In the genomic region with DNA sequence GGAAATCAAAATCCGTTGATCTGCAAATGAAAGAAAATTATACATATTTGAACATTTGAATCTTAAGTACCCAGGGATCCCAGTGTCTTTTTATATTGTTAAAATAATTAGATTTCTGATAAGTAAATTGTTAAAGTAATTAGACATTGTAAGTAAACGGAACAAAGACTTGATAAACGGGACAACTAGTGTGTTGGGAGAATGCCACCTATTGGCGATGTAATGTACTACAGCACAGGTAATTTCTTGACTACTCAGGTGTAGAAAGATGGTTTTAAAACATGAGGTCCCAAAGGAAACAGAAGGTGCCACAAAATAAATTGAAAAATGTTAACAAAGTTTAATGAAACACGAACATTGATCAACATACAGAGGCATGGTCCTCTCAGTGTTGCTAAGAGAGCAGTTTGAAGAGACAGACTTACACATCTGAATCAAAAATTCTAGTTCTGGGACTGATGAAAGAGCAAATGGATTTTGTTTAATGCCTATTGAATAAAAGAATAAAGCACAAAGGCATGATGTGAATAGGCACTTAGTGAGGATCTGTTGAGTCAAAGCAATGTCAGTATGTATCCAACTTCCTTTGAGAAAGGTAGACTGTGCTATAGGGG, we compare ENCODE assay signal across 9 cellular contexts.
DNase-seq lines count a peak whose midpoint lies in the region; ATAC-seq, FAIRE-seq and TF ChIP-seq lines count a peak whose summit lies in the region.
"Had no signal": no experiment of that assay in that cellular context is flagged by ENCODE, and none has a peak within 500 bp of the region (broad histone marks: within the 10 kb centered on the region; RNA-seq: fewer than 3 reads in every experiment).

No MANE protein-coding gene starts in this region.

- no peak overlapping the region for H3K27ac Mint-ChIP-seq in astrocyte (ENCODE audit: unreplicated experiment)

- no peaks in the 10 kb centered on the region for H3K9me3 ChIP-seq in astrocyte (ENCODE audit: insufficient read depth, low read depth, low read length)
- H3K9me3 ChIP-seq in upper lobe of right lung, result no peaks in the 10 kb centered on the region

- no peaks in the 10 kb centered on the region for H3K4me1 Mint-ChIP-seq in astrocyte (ENCODE audit: low read depth, unreplicated experiment)

- H3K9ac ChIP-seq in astrocyte (ENCODE audit: low read length), result no peak overlapping the region

- no peak overlapping the region for H3K4me3 Mint-ChIP-seq in astrocyte (ENCODE audit: unreplicated experiment)

- intact Hi-C loops in upper lobe of right lung (cut with DNase I), result no loop called here

- H3K27me3 ChIP-seq in astrocyte (ENCODE audit: insufficient read depth, low read length) (no peaks in the 10 kb centered on the region), kidney epithelial cell (ENCODE audit: control insufficient read depth, insufficient read depth, low read length) (no peaks in the 10 kb centered on the region), upper lobe of right lung (no peaks in the 10 kb centered on the region)

- no peak overlapping the region for H3K4me2 ChIP-seq in astrocyte (ENCODE audit: low read length)

- ATAC-seq in upper lobe of right lung, result peak; percentile 71

- H2AFZ ChIP-seq in astrocyte (ENCODE audit: low read depth, low read length), result no peak overlapping the region

- H3K36me3 Mint-ChIP-seq in astrocyte (ENCODE audit: low read depth, unreplicated experiment), result no peaks in the 10 kb centered on the region

- no peaks in the 10 kb centered on the region for H4K20me1 ChIP-seq in astrocyte (ENCODE audit: insufficient read depth, low read length)

- DNase-seq in DMS 273 treated with DMSO at 0.1 percent for 48 hours (lab: John Stamatoyannopoulos, UW) (peak; percentile 7), GM19239 (ENCODE audit: insufficient read length, low spot score) (peak; percentile 30), NCI-H1930 (lab: John Stamatoyannopoulos, UW) (peak; percentile 28 to 58), astrocyte (ENCODE audit: low read depth) (peak; percentile 19), kidney epithelial cell (ENCODE audit: low read depth) (no peak), upper lobe of right lung (no peak), AG08396 (ENCODE audit: low spot score) (no peak)
- DNase-seq in activated naive CD4-positive, alpha-beta T cell treated with Interleukin-2 at 50 U/mL for 16 hours, result no peak

- H3K79me2 ChIP-seq in astrocyte (ENCODE audit: insufficient read depth, low read length), result no peaks in the 10 kb centered on the region

- no peaks in the 10 kb centered on the region for H3K27me3 Mint-ChIP-seq in astrocyte (ENCODE audit: low read depth, unreplicated experiment)

- no peaks in the 10 kb centered on the region for H3K9me3 Mint-ChIP-seq in astrocyte (ENCODE audit: unreplicated experiment)

- no peak overlapping the region for H3K27ac ChIP-seq in astrocyte (ENCODE audit: low read depth, low read length)
- no peak overlapping the region for H3K27ac ChIP-seq in upper lobe of right lung

- TF ChIP-seq CTCF in astrocyte (IDR thresholded peaks at IDR 0.05; ENCODE audit: insufficient read depth, low read depth, low read length), result peak; percentile 81
- peak; percentile 76 for TF ChIP-seq CTCF in kidney epithelial cell (IDR thresholded peaks at IDR 0.05; ENCODE audit: insufficient read depth, low read length, poor library complexity, severe bottlenecking)
- peak; percentile 81 for TF ChIP-seq CTCF in upper lobe of right lung (IDR thresholded peaks at IDR 0.05)

- FAIRE-seq in GM19239 (lab: Jason Lieb, UNC), result peak; percentile 73
- FAIRE-seq in astrocyte (lab: Jason Lieb, UNC), result no peak

- H3K4me1 ChIP-seq in astrocyte (ENCODE audit: insufficient read depth, low read length) (no peaks in the 10 kb centered on the region), upper lobe of right lung (no peaks in the 10 kb centered on the region)

- H3K4me3 ChIP-seq in astrocyte (ENCODE audit: insufficient read depth, low read depth, low read length) (no peak overlapping the region), kidney epithelial cell (ENCODE audit: low read depth, low read length) (no peak overlapping the region), upper lobe of right lung (no peak overlapping the region)
- H3K4me3 ChIP-seq: skin epidermis had no signal

- H3K36me3 ChIP-seq in astrocyte (ENCODE audit: insufficient read depth, low read length) (peaks cover 10% of the 10 kb centered on the region), kidney epithelial cell (ENCODE audit: control insufficient read depth, insufficient read depth, low read length) (no peaks in the 10 kb centered on the region), upper lobe of right lung (no peaks in the 10 kb centered on the region)

Comparison
In these comparisons a context has a peak if more than half of its experiments do, and no peak if none do; other contexts are left out.
1. DNase-seq: peak in DMS 273 treated with DMSO at 0.1 percent for 48 hours (single experiment), GM19239 (single experiment), NCI-H1930 (2 of 2) and astrocyte (single experiment); none in kidney epithelial cell (single experiment), upper lobe of right lung (single experiment), activated naive CD4-positive, alpha-beta T cell treated with Interleukin-2 at 50 U/mL for 16 hours (single experiment) and AG08396 (single experiment).
2. Peak in every context shown above with its lines, with median percentiles within 50 percentile points of each other: CTCF ChIP-seq.